Comparison of ENCODE assay signal across 27 cellular contexts in the genomic region with DNA sequence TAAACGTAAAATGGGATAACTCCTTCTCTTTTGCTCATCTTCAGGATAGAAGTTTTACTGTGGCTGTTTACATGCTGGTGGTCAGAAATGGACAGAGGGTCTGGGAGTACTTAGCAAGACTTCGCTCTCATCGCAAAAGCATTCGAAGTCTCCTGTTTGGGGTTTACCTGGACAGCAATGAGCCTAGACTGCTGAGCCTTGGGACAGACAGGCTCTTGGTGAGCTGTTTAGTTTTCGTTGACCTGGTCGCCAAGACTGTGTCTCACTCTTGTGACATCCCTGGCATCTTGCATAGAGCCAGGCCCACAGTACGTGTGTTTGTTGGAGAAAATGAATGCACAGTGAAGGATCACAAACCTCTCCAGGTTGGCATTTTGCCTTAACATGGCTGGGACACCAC.
"Had no signal": no experiment of that assay in that cellular context is flagged by ENCODE, and none has a peak within 500 bp of the region (broad histone marks: within the 10 kb centered on the region; RNA-seq: fewer than 3 reads in every experiment).

No MANE protein-coding gene starts in this region.

- H3K36me3 ChIP-seq: left lung, lower lobe of right lung, ovary, right atrium auricular region, right lobe of liver, thyroid gland, transverse colon, upper lobe of right lung, uterus had no signal

- H3K4me1 ChIP-seq: left lung, right atrium auricular region, right lobe of liver, testis, transverse colon, uterus had no signal

- H3K4me1 Mint-ChIP-seq: stimulated activated naive CD8-positive, alpha-beta T cell treated with anti-CD3 and anti-CD28 coated beads, Interleukin-15, amount 100 ng/mL, for 72 hours had no signal

- H3K27me3 ChIP-seq: left lung, ovary, right atrium auricular region, right lobe of liver, testis, thyroid gland, transverse colon, upper lobe of right lung, uterus had no signal

- ATAC-seq: left colon; left lung; lower lobe of right lung; naive thymus-derived CD8-positive, alpha-beta T cell; right lobe of liver; stimulated activated memory B cell treated with anti-CD40 and anti-IgM and Interleukin-4, amounts not matched to agents 10 μg/mL and 1 μg/mL and 100 μg/mL, for 72 hours; stimulated activated naive CD8-positive, alpha-beta T cell treated with anti-CD3 and anti-CD28 coated beads, Interleukin-15, amount 100 ng/mL, for 72 hours; upper lobe of right lung had no signal

- H3K4me3 ChIP-seq: left lung, lower lobe of right lung, ovary, right atrium auricular region, right lobe of liver, smooth muscle cell, testis, thyroid gland, transverse colon, upper lobe of right lung, uterus had no signal

- H3K4me3 Mint-ChIP-seq: naive thymus-derived CD8-positive, alpha-beta T cell; nephron; stimulated activated memory B cell treated with anti-CD40 and anti-IgM and Interleukin-4, amounts not matched to agents 10 μg/mL and 1 μg/mL and 100 μg/mL, for 72 hours; stimulated activated naive CD8-positive, alpha-beta T cell treated with anti-CD3 and anti-CD28 coated beads, Interleukin-15, amount 100 ng/mL, for 72 hours had no signal

- H3K27ac ChIP-seq: left lung, lower lobe of right lung, ovary, right atrium auricular region, right lobe of liver, testis, thyroid gland, transverse colon, upper lobe of right lung, uterus had no signal

- H3K36me3 Mint-ChIP-seq: naive thymus-derived CD8-positive, alpha-beta T cell; stimulated activated memory B cell treated with anti-CD40 and anti-IgM and Interleukin-4, amounts not matched to agents 10 μg/mL and 1 μg/mL and 100 μg/mL, for 72 hours had no signal

- H3K9me3 ChIP-seq: left lung, lower lobe of right lung, ovary, right atrium auricular region, right lobe of liver, testis, thyroid gland, transverse colon, upper lobe of right lung, uterus had no signal

- H3K4me2 ChIP-seq: smooth muscle cell had no signal

- H3K9me3 Mint-ChIP-seq: naive thymus-derived CD8-positive, alpha-beta T cell; nephron; stimulated activated memory B cell treated with anti-CD40 and anti-IgM and Interleukin-4, amounts not matched to agents 10 μg/mL and 1 μg/mL and 100 μg/mL, for 72 hours; stimulated activated naive CD8-positive, alpha-beta T cell treated with anti-CD3 and anti-CD28 coated beads, Interleukin-15, amount 100 ng/mL, for 72 hours had no signal

- H3K27me3 Mint-ChIP-seq: naive thymus-derived CD8-positive, alpha-beta T cell; stimulated activated memory B cell treated with anti-CD40 and anti-IgM and Interleukin-4, amounts not matched to agents 10 μg/mL and 1 μg/mL and 100 μg/mL, for 72 hours; stimulated activated naive CD8-positive, alpha-beta T cell treated with anti-CD3 and anti-CD28 coated beads, Interleukin-15, amount 100 ng/mL, for 72 hours had no signal

- H3K27ac Mint-ChIP-seq: nephron; progenitor cell of endocrine pancreas; stimulated activated memory B cell treated with anti-CD40 and anti-IgM and Interleukin-4, amounts not matched to agents 10 μg/mL and 1 μg/mL and 100 μg/mL, for 72 hours; stimulated activated naive CD8-positive, alpha-beta T cell treated with anti-CD3 and anti-CD28 coated beads, Interleukin-15, amount 100 ng/mL, for 72 hours had no signal

- FAIRE-seq: kidney had no signal

- DNase-seq: hippocampal formation; kidney; left colon; left lung; lower lobe of right lung; mammary epithelial cell; mesenchymal stem cell; naive thymus-derived CD8-positive, alpha-beta T cell; ovary; right lobe of liver; stimulated activated CD4-positive, alpha-beta T cell treated with anti-CD3 and anti-CD28 coated beads, Interleukin-1b, Interleukin-23, amount 100 ng/mL, for 48 hours; stimulated activated CD4-positive, alpha-beta T cell treated with anti-CD3 and anti-CD28 coated beads, Interleukin-2, amount 100 ng/mL, for 48 hours; stimulated activated CD4-positive, alpha-beta T cell treated with anti-CD3 and anti-CD28 coated beads, Interleukin-4, amount 100 ng/mL, for 4 hours; stimulated activated CD8-positive, alpha-beta memory T cell treated with anti-CD3 and anti-CD28 coated beads, Interleukin-4, amount 100 ng/mL, for 48 hours; stimulated activated naive CD4-positive, alpha-beta T cell treated with Interleukin-2 at 50 U/mL for 16 hours; stimulated activated naive CD8-positive, alpha-beta T cell treated with anti-CD3 and anti-CD28 coated beads, Interleukin-15, amount 100 ng/mL, for 72 hours; substantia nigra; testis; thyroid gland; transverse colon; upper lobe of right lung; uterus had no signal
